8 cellular contexts compared by ENCODE assay signal in the genomic region with DNA sequence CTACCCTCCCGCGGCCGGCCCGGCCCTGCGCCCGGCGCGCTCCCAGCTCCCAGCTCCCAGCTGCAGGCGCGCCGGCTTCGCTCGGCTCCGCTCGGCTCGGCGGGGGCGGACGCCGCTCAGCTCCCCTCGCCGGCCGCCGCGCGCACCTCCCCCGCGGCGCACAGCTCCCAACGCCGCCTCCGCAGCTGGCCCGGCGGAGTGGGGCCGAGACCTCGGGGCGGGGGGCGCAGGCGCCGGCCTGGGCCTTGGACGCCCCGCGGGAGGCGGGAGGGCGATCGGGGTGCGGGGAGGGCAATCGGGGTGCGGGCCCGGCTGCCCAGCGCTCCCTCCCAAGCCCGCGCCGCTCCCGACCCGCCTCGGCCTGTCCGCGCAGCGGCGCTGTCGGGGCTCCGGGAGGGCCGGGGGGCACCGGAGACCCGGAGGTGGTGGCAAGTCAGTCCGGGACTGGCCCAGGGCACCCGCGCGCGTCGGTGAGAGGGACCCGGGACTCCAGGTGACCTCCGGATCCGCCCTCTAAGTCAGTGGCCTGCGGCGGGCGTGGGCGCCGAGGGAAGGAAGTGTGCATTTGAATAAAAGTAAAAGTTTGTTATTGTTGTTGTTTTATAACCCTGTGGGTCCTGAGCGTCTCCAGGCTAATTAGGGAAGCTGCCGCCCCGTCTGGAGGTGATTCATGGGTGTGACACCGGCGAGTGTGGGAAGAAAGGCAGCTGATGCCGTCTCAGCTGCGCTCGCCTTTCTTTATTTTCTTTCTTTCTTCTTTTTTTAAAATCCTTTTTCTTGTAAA. TPM values are rescaled to one million over a fixed set of nuclear protein-coding genes. Genes with fewer than 3 reads are reported as not detected.
DNase-seq lines count a peak whose midpoint lies in the region; ATAC-seq, FAIRE-seq and TF ChIP-seq lines count a peak whose summit lies in the region.

A gene with protein sequence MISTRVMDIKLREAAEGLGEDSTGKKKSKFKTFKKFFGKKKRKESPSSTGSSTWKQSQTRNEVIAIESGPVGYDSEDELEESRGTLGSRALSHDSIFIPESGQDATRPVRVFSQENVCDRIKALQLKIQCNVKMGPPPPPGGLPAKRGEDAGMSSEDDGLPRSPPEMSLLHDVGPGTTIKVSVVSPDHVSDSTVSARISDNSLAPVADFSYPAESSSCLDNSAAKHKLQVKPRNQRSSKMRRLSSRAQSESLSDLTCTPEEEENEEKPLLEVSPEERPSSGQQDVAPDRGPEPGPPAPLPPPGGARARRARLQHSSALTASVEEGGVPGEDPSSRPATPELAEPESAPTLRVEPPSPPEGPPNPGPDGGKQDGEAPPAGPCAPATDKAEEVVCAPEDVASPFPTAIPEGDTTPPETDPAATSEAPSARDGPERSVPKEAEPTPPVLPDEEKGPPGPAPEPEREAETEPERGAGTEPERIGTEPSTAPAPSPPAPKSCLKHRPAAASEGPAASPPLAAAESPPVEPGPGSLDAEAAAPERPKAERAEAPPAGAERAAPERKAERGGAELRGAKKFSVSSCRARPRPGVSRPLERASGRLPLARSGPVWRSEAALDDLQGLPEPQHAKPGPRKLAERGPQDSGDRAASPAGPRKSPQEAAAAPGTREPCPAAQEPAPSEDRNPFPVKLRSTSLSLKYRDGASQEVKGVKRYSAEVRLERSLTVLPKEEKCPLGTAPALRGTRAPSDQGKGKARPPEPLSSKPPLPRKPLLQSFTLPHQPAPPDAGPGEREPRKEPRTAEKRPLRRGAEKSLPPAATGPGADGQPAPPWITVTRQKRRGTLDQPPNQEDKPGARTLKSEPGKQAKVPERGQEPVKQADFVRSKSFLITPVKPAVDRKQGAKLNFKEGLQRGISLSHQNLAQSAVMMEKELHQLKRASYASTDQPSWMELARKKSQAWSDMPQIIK (minus strand): TSS at position 93 of the 784 bp plus-strand sequence. CDS start 89,425 bp downstream, outside the sequence.

- H3K36me3 Mint-ChIP-seq in GM23338 (ENCODE audit: low read depth), result no peaks in the 10 kb centered on the region; the same call in 2 of the 3 replicates

- no peak within 1 kb of the TSS for H3K18ac ChIP-seq in mesenchymal stem cell (ENCODE audit: low read depth in 1 of 2, low read length in 2 of 2)

- H3K79me1 ChIP-seq in mesenchymal stem cell (replicated peaks; ENCODE audit: low read length, poor library complexity, severe bottlenecking), result no peaks in the 10 kb centered on the region

- no peak within 1 kb of the TSS for H2BK12ac ChIP-seq in mesenchymal stem cell (ENCODE audit: low read length in 2 of 2)

- H3K27ac Mint-ChIP-seq in GM23338, result no peak within 1 kb of the TSS

- H3K27ac ChIP-seq in GM23338 (ENCODE audit: low read depth) (no peak within 1 kb of the TSS), Peyer's patch (no peak within 1 kb of the TSS), coronary artery (no peak within 1 kb of the TSS), mesenchymal stem cell (ENCODE audit: low read length, poor library complexity, severe bottlenecking) (no peak within 1 kb of the TSS), stomach (peak within 1 kb of the TSS; percentile 69 to 78 (median 74))

- H4K91ac ChIP-seq in mesenchymal stem cell (ENCODE audit: low read length), result no peak within 1 kb of the TSS

- no peak within 1 kb of the TSS for H2BK120ac ChIP-seq in mesenchymal stem cell (ENCODE audit: low read depth, low read length)

- ATAC-seq in GM23338 (peak; percentile 69), HG03460 (IDR thresholded peaks at IDR 0.05; ENCODE audit: unreplicated experiment) (no peak), GM19324 (IDR thresholded peaks at IDR 0.05; ENCODE audit: low FRiP score, unreplicated experiment) (no peak)

- H2AFZ ChIP-seq in GM23338 (peak within 1 kb of the TSS; percentile 78), mesenchymal stem cell (ENCODE audit: low read depth, low read length) (no peak within 1 kb of the TSS)

- H4K8ac ChIP-seq in mesenchymal stem cell (ENCODE audit: low read length), result no peak within 1 kb of the TSS

- H2BK15ac ChIP-seq in mesenchymal stem cell (ENCODE audit: low read depth, poor library complexity, severe bottlenecking), result no peak within 1 kb of the TSS

- intact Hi-C loops in stomach (cut with DNase I; ENCODE audit: low total_unique reads), result no loop called here

- H3K9ac ChIP-seq in mesenchymal stem cell (ENCODE audit: low read length), result peak within 1 kb of the TSS; percentile 32

- no peak within 1 kb of the TSS for H2BK5ac ChIP-seq in mesenchymal stem cell (ENCODE audit: low read depth, low read length, poor library complexity, severe bottlenecking)

- H3K9me2 ChIP-seq in GM23338 (ENCODE audit: insufficient read depth), result no peaks in the 10 kb centered on the region

- H3K79me2 ChIP-seq in GM23338 (replicated peaks; ENCODE audit: insufficient read depth), result no peaks in the 10 kb centered on the region

- H2AK5ac ChIP-seq in mesenchymal stem cell (ENCODE audit: low read length, severe bottlenecking), result no peak within 1 kb of the TSS

- no peak within 1 kb of the TSS for H3K14ac ChIP-seq in mesenchymal stem cell (ENCODE audit: low read length in 2 of 2)

- H3K9me3 Mint-ChIP-seq in GM23338, result no peaks in the 10 kb centered on the region

- no peak within 1 kb of the TSS for H3K23ac ChIP-seq in mesenchymal stem cell (ENCODE audit: low read length in 2 of 2)

- peaks cover 7% of the 10 kb centered on the region for H3K4me1 Mint-ChIP-seq in GM23338

- H3K4me2 ChIP-seq in GM23338, result peak within 1 kb of the TSS; percentile 87
- peak within 1 kb of the TSS; percentile 93 for H3K4me2 ChIP-seq in mesenchymal stem cell (ENCODE audit: low read length, poor library complexity, severe bottlenecking)

- 0 out of 2 replicates have a peak, but pooled peaks cover 5% of the 10 kb centered on the region for H3K4me1 ChIP-seq in GM23338 (ENCODE audit: insufficient read depth)
- H3K4me1 ChIP-seq in Peyer's patch, result peaks cover 0 to 21% (median 7%) of the 10 kb centered on the region in 4 donors
- H3K4me1 ChIP-seq in mesenchymal stem cell (ENCODE audit: control insufficient read depth, insufficient read depth, low read depth, low read length), result peaks cover 21% of the 10 kb centered on the region
- peaks cover 12 to 25% (median 21%) of the 10 kb centered on the region in 4 donors for H3K4me1 ChIP-seq in stomach

- H3K4ac ChIP-seq in mesenchymal stem cell (ENCODE audit: low read depth in 1 of 2, low read length in 2 of 2), result no peak within 1 kb of the TSS

- H3K4me3 Mint-ChIP-seq in GM23338, result peak within 1 kb of the TSS; percentile 73

- H4K20me1 ChIP-seq in GM23338 (replicated peaks; ENCODE audit: insufficient read depth), result no peaks in the 10 kb centered on the region

- H3K4me3 ChIP-seq in GM23338, result peak within 1 kb of the TSS; percentile 66
- H3K4me3 ChIP-seq in Peyer's patch, result peak within 1 kb of the TSS; percentile 10 to 60 (median 52)
- peak within 1 kb of the TSS; percentile 76 for H3K4me3 ChIP-seq in coronary artery
- H3K4me3 ChIP-seq in mesenchymal stem cell (ENCODE audit: insufficient read depth in 1 of 2, low read depth in 1 of 2, low read length in 2 of 2), result peak within 1 kb of the TSS; percentile 53 to 70
- peak within 1 kb of the TSS; percentile 61 to 84 (median 72) for H3K4me3 ChIP-seq in stomach

- TF ChIP-seq CTCF in GM23338 (conservative IDR thresholded peaks at IDR 0.05; ENCODE audit: low read depth in 2 of 2) (peak; percentile 26 to 51; a peak in 3 of 4 replicates), Peyer's patch (IDR thresholded peaks at IDR 0.05) (no peak), coronary artery (IDR thresholded peaks at IDR 0.05) (no peak), stomach (IDR thresholded peaks at IDR 0.05) (no peak)

- H3K9me3 ChIP-seq in Peyer's patch (no peaks in the 10 kb centered on the region), mesenchymal stem cell (ENCODE audit: control insufficient read depth, low read length) (no peaks in the 10 kb centered on the region), stomach (no peaks in the 10 kb centered on the region)

- WGBS in mesenchymal stem cell, result 2% methylated on average over 66 of the region's 88 CpGs
- 0 to 3% (median 2%) methylated on average over 22 to 88 of the region's 88 CpGs for WGBS in stomach, 5 donors

- 0 out of 2 replicates have a peak, but pooled peaks cover 5% of the 10 kb centered on the region for H3F3A ChIP-seq in GM23338 (replicated peaks; ENCODE audit: low read depth)

- peaks cover 59% of the 10 kb centered on the region for H3K27me3 ChIP-seq in GM23338 (ENCODE audit: insufficient read depth)
- peaks cover 0 to 12% of the 10 kb centered on the region in 2 donors for H3K27me3 ChIP-seq in Peyer's patch
- H3K27me3 ChIP-seq in mesenchymal stem cell (ENCODE audit: control insufficient read depth in 1 of 2, insufficient read depth in 1 of 2, low read length in 2 of 2), result peaks cover 56 to 67% of the 10 kb centered on the region in 2 experiments
- H3K27me3 ChIP-seq in stomach, result peaks cover 0 to 51% (median 23%) of the 10 kb centered on the region in 3 donors

- H3K36me3 ChIP-seq in GM23338 (ENCODE audit: insufficient read depth) (no peaks in the 10 kb centered on the region), Peyer's patch (no peaks in the 10 kb centered on the region), mesenchymal stem cell (ENCODE audit: control insufficient read depth in 1 of 2, insufficient read depth in 2 of 2, low read depth in 1 of 2, low read length in 2 of 2) (no peaks in the 10 kb centered on the region), stomach (no peaks in the 10 kb centered on the region)

- peaks cover 48% of the 10 kb centered on the region for H3K27me3 Mint-ChIP-seq in GM23338 (ENCODE audit: insufficient read depth, low read depth, poor library complexity)

- FAIRE-seq in GM12892 (lab: Jason Lieb, UNC), result no peak

- DNase-seq in GM23338 (ENCODE audit: low spot score) (peak; percentile 69), Peyer's patch (peak in 1 of 3 donors; percentile 53), coronary artery (ENCODE audit: low spot score) (no peak), mesenchymal stem cell (no peak), stomach (no peak), GM12892 (ENCODE audit: insufficient read length) (no peak)

- TF ChIP-seq POLR2A in Peyer's patch (IDR thresholded peaks at IDR 0.05) (no peak), stomach (IDR thresholded peaks at IDR 0.05) (no peak), GM12892 (IDR thresholded peaks at IDR 0.05; ENCODE audit: low read depth, low read length) (no peak)

- no peak for TF ChIP-seq EP300 in stomach (IDR thresholded peaks at IDR 0.05)

TF ChIP-seq in GM23338, 12 proteins besides CTCF, POLR2A, EP300 and RAD21 (continues in another document):
- TF ChIP-seq EZH2 (IDR thresholded peaks at IDR 0.05; ENCODE audit: low read depth, unreplicated experiment) (peak; percentile 57), STAT1 (IDR thresholded peaks at IDR 0.05; ENCODE audit: unreplicated experiment) (no peak), JUNB (IDR thresholded peaks at IDR 0.05; ENCODE audit: unreplicated experiment) (no peak)

RNA-seq across cellular contexts. Expression of the gene that starts here (rescaled TPM):
- 0.14 and 0.85 TPM in 2 replicates for total RNA-seq in GM23338 (2014; rRNA removed; shearing (Covaris generic))
- polyA plus RNA-seq in GM23338 (2016; fragmentation: Nextera tagmentation; extraction: Ambion mirVana) (0.16 and 0.50 TPM in 2 replicates), stomach (1 to 10 TPM; 5.4 to 5.8 (median 5.5) TPM)
- total RNA-seq in Peyer's patch (10 to 100 TPM in 2 of 4 donors, 1 to 10 TPM in 2; 3.3 to 36.5 (median 10.2) TPM), stomach (100 to 1,000 TPM in 1 of 5 donors, 10 to 100 TPM in 2, 1 to 10 TPM in 2; 6.2 to 205 (median 24.3) TPM)
- polyA plus RNA-seq in mesenchymal stem cell (2013, experiment 1 of 2), result not detected
- polyA plus RNA-seq in mesenchymal stem cell (2013, experiment 2 of 2), result not detected
- not detected for polyA plus RNA-seq in GM12892 (2012; ENCODE audit: missing spikeins)

Comparison
In these comparisons a context has a peak if more than half of its experiments do, and no peak if none do; other contexts are left out.
1. Peak in DNase-seq, ATAC-seq, H3K4me3 ChIP-seq and H3K4me2 ChIP-seq in GM23338; RNA of the gene not detected or under 1 TPM.
2. H3K27ac ChIP-seq: peak in stomach (5 of 5); none in GM23338 (single experiment), Peyer's patch (0 of 4), coronary artery (0 of 2) and mesenchymal stem cell (single experiment).
3. CTCF ChIP-seq: peak in GM23338 (2 of 2); none in Peyer's patch (0 of 6), coronary artery (single experiment) and stomach (0 of 7).
4. Peak in every context shown above with its lines, with median percentiles within 50 percentile points of each other: H3K4me3 ChIP-seq.